In genomic region chr7:19677201-19677600, GRCh38 we compare ENCODE assay signal across 10 cellular contexts. TPM values are rescaled to one million over a fixed set of nuclear protein-coding genes. Genes with fewer than 3 reads are reported as not detected.
DNase-seq lines count a peak whose midpoint lies in the region; ATAC-seq, FAIRE-seq and TF ChIP-seq lines count a peak whose summit lies in the region.
"Had no signal": no experiment of that assay in that cellular context is flagged by ENCODE, and none has a peak within 500 bp of the region (broad histone marks: within the 10 kb centered on the region; RNA-seq: fewer than 3 reads in every experiment).

No MANE protein-coding gene starts in this region.

- no peak overlapping the region for H3K23ac ChIP-seq in IMR-90 (ENCODE audit: low read depth, low read length)

- DNase-seq in H54 (ENCODE audit: insufficient read length, low spot score): no peak
- no peak for DNase-seq in IMR-90
- DNase-seq in activated naive CD8-positive, alpha-beta T cell treated with anti-CD3 and anti-CD28 coated beads, Interleukin-2, amount 50 U/mL, for 24 hours: no peak
- DNase-seq in natural killer cell treated with Interleukin-12 subunit alpha and Interleukin-12 subunit beta and Interleukin-15 and Interleukin-18, amount 100 ng/mL, for 72 hours (ENCODE audit: low spot score): no peak
- DNase-seq in GM10248 (ENCODE audit: extremely low spot score): no peak
- DNase-seq in germinal center (ENCODE audit: low spot score): no peak
- DNase-seq in dermis blood vessel endothelial cell: no peak
- DNase-seq: GM23248, NCI-H1930 had no signal

- no peak overlapping the region for H2BK20ac ChIP-seq in IMR-90 (ENCODE audit: low read depth, low read length)

- no peaks in the 10 kb centered on the region for H3K36me3 ChIP-seq in IMR-90 (ENCODE audit: control insufficient read depth, insufficient read depth, low read length)

- no TSS peak for BruUV-seq in IMR-90 (replicated peaks; lab: Mats Ljungman, UMichigan)

- H4K8ac ChIP-seq in IMR-90 (ENCODE audit: low read depth in 2 of 2, low read length in 2 of 2): no peak overlapping the region

- no peak overlapping the region for H3K4ac ChIP-seq in IMR-90 (ENCODE audit: low read depth, low read length)

- H3K4me3 ChIP-seq in IMR-90 (ENCODE audit: insufficient read depth, low read depth, low read length): no peak overlapping the region
- H3K4me3 ChIP-seq: GM23248 had no signal

- TF ChIP-seq CTCF in IMR-90 (conservative IDR thresholded peaks at IDR 0.05; ENCODE audit: low read depth, low read length): no peak
- TF ChIP-seq CTCF in GM10248 (IDR thresholded peaks at IDR 0.05; ENCODE audit: control extremely low read depth, extremely low read depth, low read depth, missing control alignments): no peak

- no peaks in the 10 kb centered on the region for H3K9me3 ChIP-seq in IMR-90 (ENCODE audit: control insufficient read depth, insufficient read depth, low read length)

- no peaks in the 10 kb centered on the region for H3K27me3 ChIP-seq in IMR-90 (ENCODE audit: control insufficient read depth, insufficient read depth, low read length)

- H2AK9ac ChIP-seq in IMR-90 (replicated peaks; ENCODE audit: low read depth, low read length, poor library complexity): peak overlapping the region; percentile 55

- H3K18ac ChIP-seq in IMR-90 (ENCODE audit: low read depth, low read length): no peak overlapping the region

- no peaks in the 10 kb centered on the region for H3K4me1 ChIP-seq in IMR-90 (ENCODE audit: control insufficient read depth, insufficient read depth, low read length)

- no peaks in the 10 kb centered on the region for H4K20me1 ChIP-seq in IMR-90 (ENCODE audit: insufficient read depth, low read length)

- no peak overlapping the region for H3K9ac ChIP-seq in IMR-90 (ENCODE audit: low read depth, low read length)
- H3K9ac ChIP-seq: GM23248 had no signal

- no peak overlapping the region for H3K4me3 Mint-ChIP-seq in activated naive CD8-positive, alpha-beta T cell treated with anti-CD3 and anti-CD28 coated beads, Interleukin-2, amount 50 U/mL, for 24 hours
- no peak overlapping the region for H3K4me3 Mint-ChIP-seq in natural killer cell treated with Interleukin-12 subunit alpha and Interleukin-12 subunit beta and Interleukin-15 and Interleukin-18, amount 100 ng/mL, for 72 hours

- TF ChIP-seq RAD21 in IMR-90 (IDR thresholded peaks at IDR 0.05; ENCODE audit: low read length): no peak

- POLR2A ChIA-PET in IMR-90 (lab: Charles Lee; ENCODE audit: unreplicated experiment): no interaction called here
- POLR2A ChIA-PET in GM10248 (lab: Yijun Ruan, JAX): no interaction called here

- dilution Hi-C loops in IMR-90 (cut with HindIII; ENCODE audit: low sequenced_read_pairs, unreplicated experiment): no loop called here

- H3K79me1 ChIP-seq in IMR-90 (ENCODE audit: low read depth in 1 of 2, low read length in 2 of 2): no peaks in the 10 kb centered on the region

- H3K27ac Mint-ChIP-seq in activated naive CD8-positive, alpha-beta T cell treated with anti-CD3 and anti-CD28 coated beads, Interleukin-2, amount 50 U/mL, for 24 hours: no peak overlapping the region
- no peak overlapping the region for H3K27ac Mint-ChIP-seq in natural killer cell treated with Interleukin-12 subunit alpha and Interleukin-12 subunit beta and Interleukin-15 and Interleukin-18, amount 100 ng/mL, for 72 hours

- WGBS in IMR-90 (ENCODE audit: extremely low coverage in 2 of 2, insufficient read length in 1 of 2), 2 experiments: no CpG with 5 or more reads among the region's 3 CpGs

- no peak for TF ChIP-seq POLR2A in H54 (IDR thresholded peaks at IDR 0.05; ENCODE audit: low read depth, low read length)
- TF ChIP-seq POLR2A in IMR-90 (IDR thresholded peaks at IDR 0.05; ENCODE audit: low read depth, low read length): no peak

- no peak overlapping the region for H3K4me2 ChIP-seq in IMR-90 (ENCODE audit: low read depth, low read length)

- intact Hi-C loops in IMR-90 (cut with micrococcal nuclease): no loop called here

- no peaks in the 10 kb centered on the region for H3K36me3 Mint-ChIP-seq in activated naive CD8-positive, alpha-beta T cell treated with anti-CD3 and anti-CD28 coated beads, Interleukin-2, amount 50 U/mL, for 24 hours (ENCODE audit: low read depth)
- no peaks in the 10 kb centered on the region for H3K36me3 Mint-ChIP-seq in natural killer cell treated with Interleukin-12 subunit alpha and Interleukin-12 subunit beta and Interleukin-15 and Interleukin-18, amount 100 ng/mL, for 72 hours

- H3K9me1 ChIP-seq in IMR-90 (ENCODE audit: insufficient read depth, low read length): no peaks in the 10 kb centered on the region

- no peak overlapping the region for H2AK5ac ChIP-seq in IMR-90 (ENCODE audit: low read depth, low read length)

- no peak overlapping the region for H2AFZ ChIP-seq in IMR-90 (replicated peaks; ENCODE audit: low read length, poor library complexity)
- H2AFZ ChIP-seq: GM23248 had no signal

- in situ Hi-C loops in IMR-90 (cut with MboI; ENCODE audit: low sequenced_read_pairs): no loop called here

- peak; percentile 78 for ATAC-seq in GM18498 (IDR thresholded peaks at IDR 0.05; ENCODE audit: unreplicated experiment)
- ATAC-seq in IMR-90 (ENCODE audit: low read depth): no peak
- peak; percentile 69 for ATAC-seq in activated naive CD8-positive, alpha-beta T cell treated with anti-CD3 and anti-CD28 coated beads, Interleukin-2, amount 50 U/mL, for 24 hours
- ATAC-seq in natural killer cell treated with Interleukin-12 subunit alpha and Interleukin-12 subunit beta and Interleukin-15 and Interleukin-18, amount 100 ng/mL, for 72 hours: no peak

- CTCF ChIA-PET in IMR-90 (lab: Yijun Ruan, JAX) (no interaction called here), GM10248 (lab: Yijun Ruan, JAX) (no interaction called here)

- no peak overlapping the region for H2BK5ac ChIP-seq in IMR-90 (ENCODE audit: low read depth, low read length, poor library complexity, severe bottlenecking)

- FAIRE-seq in H54 (lab: Jason Lieb, UNC): peak; percentile 20

- H3K27ac ChIP-seq in IMR-90 (ENCODE audit: insufficient read depth, low read length): no peak overlapping the region
- H3K27ac ChIP-seq: GM23248 had no signal

- H3K27me3 Mint-ChIP-seq in activated naive CD8-positive, alpha-beta T cell treated with anti-CD3 and anti-CD28 coated beads, Interleukin-2, amount 50 U/mL, for 24 hours: no peaks in the 10 kb centered on the region
- no peaks in the 10 kb centered on the region for H3K27me3 Mint-ChIP-seq in natural killer cell treated with Interleukin-12 subunit alpha and Interleukin-12 subunit beta and Interleukin-15 and Interleukin-18, amount 100 ng/mL, for 72 hours

- peaks cover under 1% of the 10 kb centered on the region for H3K9me3 Mint-ChIP-seq in activated naive CD8-positive, alpha-beta T cell treated with anti-CD3 and anti-CD28 coated beads, Interleukin-2, amount 50 U/mL, for 24 hours
- peaks cover 1% of the 10 kb centered on the region for H3K9me3 Mint-ChIP-seq in natural killer cell treated with Interleukin-12 subunit alpha and Interleukin-12 subunit beta and Interleukin-15 and Interleukin-18, amount 100 ng/mL, for 72 hours

- no peak overlapping the region for H3K14ac ChIP-seq in IMR-90 (replicated peaks; ENCODE audit: low read depth, low read length)

- H4K91ac ChIP-seq in IMR-90 (ENCODE audit: insufficient read depth, low read depth, low read length): no peak overlapping the region

- peaks cover 11% of the 10 kb centered on the region for H3K4me1 Mint-ChIP-seq in activated naive CD8-positive, alpha-beta T cell treated with anti-CD3 and anti-CD28 coated beads, Interleukin-2, amount 50 U/mL, for 24 hours
- peaks cover 2 to 6% of the 10 kb centered on the region in 2 donors for H3K4me1 Mint-ChIP-seq in natural killer cell treated with Interleukin-12 subunit alpha and Interleukin-12 subunit beta and Interleukin-15 and Interleukin-18, amount 100 ng/mL, for 72 hours (ENCODE audit: low read depth in 2 of 2)

- H2BK15ac ChIP-seq in IMR-90 (ENCODE audit: low read depth, low read length): no peak overlapping the region

- no peak overlapping the region for H3K56ac ChIP-seq in IMR-90 (ENCODE audit: extremely low read depth, insufficient read depth, low read length)

- H2BK120ac ChIP-seq in IMR-90 (ENCODE audit: low read depth, low read length): no peak overlapping the region

- no peak overlapping the region for H4K5ac ChIP-seq in IMR-90 (ENCODE audit: low read depth, low read length)

TF ChIP-seq in IMR-90, 13 proteins besides CTCF, POLR2A, EP300 and RAD21 (continues in another document):
- no peak for TF ChIP-seq MAZ (IDR thresholded peaks at IDR 0.05; ENCODE audit: borderline replicate concordance, low read depth, low read length)
- TF ChIP-seq RCOR1 (IDR thresholded peaks at IDR 0.05; ENCODE audit: insufficient replicate concordance, low read length): no peak
- TF ChIP-seq ELK1 (IDR thresholded peaks at IDR 0.05; ENCODE audit: borderline replicate concordance, low read depth, low read length): no peak
- no peak for TF ChIP-seq CEBPB (IDR thresholded peaks at IDR 0.05; ENCODE audit: low read depth, low read length)
- no peak for TF ChIP-seq USF2 (IDR thresholded peaks at IDR 0.05; ENCODE audit: low read depth, low read length)
- no peak for TF ChIP-seq MXI1 (IDR thresholded peaks at IDR 0.05; ENCODE audit: borderline replicate concordance, low read depth, low read length)
- no peak for TF ChIP-seq NFE2L2 (IDR thresholded peaks at IDR 0.05; ENCODE audit: low read depth, low read length)
- no peak for TF ChIP-seq RFX5 (IDR thresholded peaks at IDR 0.05; ENCODE audit: low read depth, low read length)

RNA-seq across cellular contexts. Expression of gene POLR1F, which starts 31.6 kb away (rescaled TPM):
- total RNA-seq in IMR-90 (2012; rRNA removed) (16.1 and 31.7 TPM in 2 replicates), dermis blood vessel endothelial cell (21.1 and 28.2 TPM in 2 replicates)
- polyA plus RNA-seq in IMR-90 (2012; rRNA removed): 6.4 and 6.8 TPM in 2 replicates
- 1.7 and 1.9 TPM in 2 replicates for polyA plus RNA-seq in IMR-90 (2012; cell fraction: cytosol; rRNA removed)
- polyA plus RNA-seq in IMR-90 (2012; cell fraction: nucleus; rRNA removed; ENCODE audit: low replicate concordance): 1.5 and 9.3 TPM in 2 replicates
- total RNA-seq in natural killer cell treated with Interleukin-12 subunit alpha and Interleukin-12 subunit beta and Interleukin-15 and Interleukin-18, amount 100 ng/mL, for 72 hours: 10 to 100 TPM; 26.0 to 30.8 TPM

Comparison
In these comparisons a context has a peak if more than half of its experiments do, and no peak if none do; other contexts are left out.
1. ATAC-seq: peak in GM18498 (single experiment) and activated naive CD8-positive, alpha-beta T cell treated with anti-CD3 and anti-CD28 coated beads, Interleukin-2, amount 50 U/mL, for 24 hours (single experiment); none in IMR-90 (single experiment) and natural killer cell treated with Interleukin-12 subunit alpha and Interleukin-12 subunit beta and Interleukin-15 and Interleukin-18, amount 100 ng/mL, for 72 hours (0 of 2).